Comparison of ENCODE assay signal across 8 cellular contexts in genomic region chr11:118922745-118923627, GRCh38. TPM values are rescaled to one million over a fixed set of nuclear protein-coding genes. Genes with fewer than 3 reads are reported as not detected.
DNase-seq lines count a peak whose midpoint lies in the region; ATAC-seq and TF ChIP-seq lines count a peak whose summit lies in the region.

No MANE protein-coding gene starts in this region.

- H3K4me3 Mint-ChIP-seq in activated T-cell treated with anti-CD3 and anti-CD28 coated beads, Interleukin-2, amount 50 U/mL, for 4 hours: peak overlapping the region; percentile 88

- H3K9ac ChIP-seq in mesenchymal stem cell (ENCODE audit: low read length): peak overlapping the region; percentile 95

- peaks cover 73% of the 10 kb centered on the region for H3K4me1 Mint-ChIP-seq in activated T-cell treated with anti-CD3 and anti-CD28 coated beads, Interleukin-2, amount 50 U/mL, for 4 hours (ENCODE audit: low read depth)

- no peaks in the 10 kb centered on the region for H3K9me3 ChIP-seq in mesenchymal stem cell (ENCODE audit: control insufficient read depth, low read length)
- no peaks in the 10 kb centered on the region for H3K9me3 ChIP-seq in upper lobe of left lung

- peak overlapping the region; percentile 59 to 88 for H3K18ac ChIP-seq in mesenchymal stem cell (ENCODE audit: low read depth in 1 of 2, low read length in 2 of 2)

- no peak for ATAC-seq in activated T-cell treated with anti-CD3 and anti-CD28 coated beads, Interleukin-2, amount 50 U/mL, for 4 hours
- ATAC-seq in upper lobe of left lung (ENCODE audit: low FRiP score in 2 of 2) (no peak), GM21529 (IDR thresholded peaks at IDR 0.05; ENCODE audit: unreplicated experiment) (no peak), left lobe of liver (no peak)

- peak overlapping the region; percentile 83 for H4K8ac ChIP-seq in mesenchymal stem cell (ENCODE audit: low read length)

- H3K27ac ChIP-seq in caudate nucleus (ENCODE audit: low read depth, low read length) (peak overlapping the region; percentile 58), mesenchymal stem cell (ENCODE audit: low read length, poor library complexity, severe bottlenecking) (peak overlapping the region; percentile 70), upper lobe of left lung (peak overlapping the region; percentile 94 to 98 (median 97))

- H2BK120ac ChIP-seq in mesenchymal stem cell (ENCODE audit: low read depth, low read length): no peak overlapping the region

- H2BK15ac ChIP-seq in mesenchymal stem cell (ENCODE audit: low read depth, poor library complexity, severe bottlenecking): peak overlapping the region; percentile 19

- TF ChIP-seq EP300 in upper lobe of left lung (IDR thresholded peaks at IDR 0.05): no peak

- H3K4me2 ChIP-seq in mesenchymal stem cell (ENCODE audit: low read length, poor library complexity, severe bottlenecking): peak overlapping the region; percentile 85

- H3K36me3 Mint-ChIP-seq in activated T-cell treated with anti-CD3 and anti-CD28 coated beads, Interleukin-2, amount 50 U/mL, for 4 hours (ENCODE audit: insufficient read depth): no peaks in the 10 kb centered on the region

- H3K36me3 ChIP-seq in mesenchymal stem cell (ENCODE audit: control insufficient read depth in 1 of 2, insufficient read depth in 2 of 2, low read depth in 1 of 2, low read length in 2 of 2) (peaks cover 0 to 13% of the 10 kb centered on the region in 2 experiments), upper lobe of left lung (no peaks in the 10 kb centered on the region)

- H3K4ac ChIP-seq in mesenchymal stem cell (ENCODE audit: low read depth in 1 of 2, low read length in 2 of 2): peak overlapping the region in 1 of 2 experiments; percentile 62

- 70% methylated on average over 9 of the region's 9 CpGs for WGBS in mesenchymal stem cell
- 38 to 44% methylated on average over 4 to 9 of the region's 9 CpGs for WGBS in upper lobe of left lung, 2 donors

- peaks cover 58% of the 10 kb centered on the region for H3K4me1 ChIP-seq in mesenchymal stem cell (ENCODE audit: control insufficient read depth, insufficient read depth, low read depth, low read length)
- H3K4me1 ChIP-seq in upper lobe of left lung: peaks cover 73 to 83% (median 80%) of the 10 kb centered on the region in 4 donors

- H4K91ac ChIP-seq in mesenchymal stem cell (ENCODE audit: low read length): peak overlapping the region; percentile 27

- H2AK5ac ChIP-seq in mesenchymal stem cell (ENCODE audit: low read length, severe bottlenecking): peak overlapping the region; percentile 52

- peak overlapping the region in 1 of 2 experiments; percentile 68 for H3K23ac ChIP-seq in mesenchymal stem cell (ENCODE audit: low read length in 2 of 2)

- H2BK5ac ChIP-seq in mesenchymal stem cell (ENCODE audit: low read depth, low read length, poor library complexity, severe bottlenecking): no peak overlapping the region

- H3K27me3 ChIP-seq in mesenchymal stem cell (ENCODE audit: control insufficient read depth in 1 of 2, insufficient read depth in 1 of 2, low read length in 2 of 2): no peaks in the 10 kb centered on the region
- H3K27me3 ChIP-seq in upper lobe of left lung: no peaks in the 10 kb centered on the region

- H3K14ac ChIP-seq in mesenchymal stem cell (ENCODE audit: low read length in 2 of 2): peak overlapping the region in 1 of 2 experiments; percentile 95

- H3K27me3 Mint-ChIP-seq in activated T-cell treated with anti-CD3 and anti-CD28 coated beads, Interleukin-2, amount 50 U/mL, for 4 hours (ENCODE audit: low read depth): no peaks in the 10 kb centered on the region

- no peak for TF ChIP-seq POLR2A in upper lobe of left lung (IDR thresholded peaks at IDR 0.05)

- H2AFZ ChIP-seq in mesenchymal stem cell (ENCODE audit: low read depth, low read length): no peak overlapping the region

- no peak for DNase-seq in activated T-cell treated with anti-CD3 and anti-CD28 coated beads, Interleukin-2, amount 50 U/mL, for 4 hours
- DNase-seq in activated T-cell treated with anti-CD3 and anti-CD28 coated beads, Interleukin-2, amount 50 U/mL, for 1 hour: no peak
- DNase-seq in caudate nucleus (lab: John Stamatoyannopoulos, UW): no peak
- DNase-seq in mesenchymal stem cell: peak; percentile 14
- no peak for DNase-seq in upper lobe of left lung
- no peak for DNase-seq in HPDE6-E6E7 (ENCODE audit: extremely low spot score)
- DNase-seq in left lobe of liver (ENCODE audit: low spot score): no peak

- H3K79me1 ChIP-seq in mesenchymal stem cell (replicated peaks; ENCODE audit: low read length, poor library complexity, severe bottlenecking): no peaks in the 10 kb centered on the region

- H2BK12ac ChIP-seq in mesenchymal stem cell (ENCODE audit: low read length in 2 of 2): peak overlapping the region in 1 of 2 experiments; percentile 93

- H3K9me3 Mint-ChIP-seq in activated T-cell treated with anti-CD3 and anti-CD28 coated beads, Interleukin-2, amount 50 U/mL, for 4 hours: no peaks in the 10 kb centered on the region

- no peak for TF ChIP-seq CTCF in upper lobe of left lung (IDR thresholded peaks at IDR 0.05)

- H3K4me3 ChIP-seq in mesenchymal stem cell (ENCODE audit: insufficient read depth in 1 of 2, low read depth in 1 of 2, low read length in 2 of 2) (peak overlapping the region; percentile 78 to 97), upper lobe of left lung (peak overlapping the region; percentile 86 to 97 (median 91))

RNA-seq across cellular contexts. Expression of gene BCL9L, which starts 2.7 kb away (rescaled TPM):
- 10 to 100 TPM; 26.1 to 31.2 (median 26.9) TPM for total RNA-seq in activated T-cell treated with anti-CD3 and anti-CD28 coated beads, Interleukin-2, amount 50 U/mL, for 4 hours
- polyA plus RNA-seq in mesenchymal stem cell (2013, experiment 1 of 2): 121 TPM
- 115 TPM for polyA plus RNA-seq in mesenchymal stem cell (2013, experiment 2 of 2)
- total RNA-seq in upper lobe of left lung (10 to 100 TPM; 28.7 to 70.2 (median 66.4) TPM), left lobe of liver (24.7 TPM)

RNA-seq across cellular contexts. Expression of gene UPK2, which starts 33.1 kb away (rescaled TPM):
- not detected for total RNA-seq in activated T-cell treated with anti-CD3 and anti-CD28 coated beads, Interleukin-2, amount 50 U/mL, for 4 hours
- polyA plus RNA-seq in mesenchymal stem cell (2013, experiment 1 of 2): 0.04 TPM
- polyA plus RNA-seq in mesenchymal stem cell (2013, experiment 2 of 2): not detected
- not detected for total RNA-seq in upper lobe of left lung
- total RNA-seq in left lobe of liver: not detected

RNA-seq across cellular contexts. Expression of gene CXCR5, which starts 39.3 kb away (rescaled TPM):
- total RNA-seq in activated T-cell treated with anti-CD3 and anti-CD28 coated beads, Interleukin-2, amount 50 U/mL, for 4 hours: 10 to 100 TPM; 17.6 to 30.8 (median 23.7) TPM
- polyA plus RNA-seq in mesenchymal stem cell (2013, experiment 1 of 2): 0.01 TPM
- polyA plus RNA-seq in mesenchymal stem cell (2013, experiment 2 of 2): 0.01 TPM
- under 1 TPM in 4 of 6 donors, not detected in 2; under 0.01 to 0.17 (median 0.16) TPM for total RNA-seq in upper lobe of left lung
- total RNA-seq in left lobe of liver: 0.08 TPM

RNA-seq across cellular contexts. Expression of gene FOXR1, which starts 48.6 kb away (rescaled TPM):
- total RNA-seq in activated T-cell treated with anti-CD3 and anti-CD28 coated beads, Interleukin-2, amount 50 U/mL, for 4 hours: not detected
- polyA plus RNA-seq in mesenchymal stem cell (2013, experiment 1 of 2): not detected
- not detected for polyA plus RNA-seq in mesenchymal stem cell (2013, experiment 2 of 2)
- total RNA-seq in upper lobe of left lung: not detected
- total RNA-seq in left lobe of liver: not detected

Comparison
In these comparisons a context has a peak if more than half of its experiments do, and no peak if none do; other contexts are left out.
1. RNA of gene CXCR5, which starts 39.3 kb away (total RNA-seq): 17.6 to 30.8 TPM in activated T-cell treated with anti-CD3 and anti-CD28 coated beads, Interleukin-2, amount 50 U/mL, for 4 hours; under 0.01 to 0.17 TPM in upper lobe of left lung and 0.08 TPM in left lobe of liver (single experiment); every median in the first group is over 10 times any median in the second.
2. Peak in every context shown above with its lines, with median percentiles within 50 percentile points of each other: H3K27ac ChIP-seq.